Comparison of ENCODE assay signal across 10 cellular contexts in genomic region chr2:9235388-9236344, GRCh38. TPM values are rescaled to one million over a fixed set of nuclear protein-coding genes. Genes with fewer than 3 reads are reported as not detected.
A peak's percentile ranks its signal among the peaks of the same experiment; 100 is the strongest.
DNase-seq lines count a peak whose midpoint lies in the region; ATAC-seq, FAIRE-seq and TF ChIP-seq lines count a peak whose summit lies in the region.
"Had no signal": no experiment of that assay in that cellular context is flagged by ENCODE, and none has a peak within 500 bp of the region (broad histone marks: within the 10 kb centered on the region; RNA-seq: fewer than 3 reads in every experiment).

No MANE protein-coding gene starts in this region.

- H3K4me1 ChIP-seq in esophagus muscularis mucosa: peaks cover 83 to 93% (median 86%) of the 10 kb centered on the region in 4 donors

- no peak for FAIRE-seq in GM12892 (lab: Jason Lieb, UNC)
- FAIRE-seq: D721Med had no signal

- no peaks in the 10 kb centered on the region for H3K36me3 ChIP-seq in BJ (ENCODE audit: control insufficient read depth, insufficient read depth, low read length)
- no peaks in the 10 kb centered on the region for H3K36me3 ChIP-seq in esophagus muscularis mucosa

- TF ChIP-seq EP300 in esophagus muscularis mucosa (IDR thresholded peaks at IDR 0.05): no peak

- ATAC-seq in omental fat pad (ENCODE audit: low FRiP score) (peak; percentile 60), GM21367 (IDR thresholded peaks at IDR 0.05; ENCODE audit: unreplicated experiment) (no peak)

- H3K4me3 ChIP-seq in BJ (ENCODE audit: low read depth, low read length): no peak overlapping the region
- H3K4me3 ChIP-seq in esophagus muscularis mucosa: no peak overlapping the region

- TF ChIP-seq POLR2A in esophagus muscularis mucosa (IDR thresholded peaks at IDR 0.05; ENCODE audit: low read depth): no peak
- TF ChIP-seq POLR2A in GM12892 (IDR thresholded peaks at IDR 0.05; ENCODE audit: low read depth, low read length): no peak

- H3K27me3 ChIP-seq in BJ (ENCODE audit: control insufficient read depth, insufficient read depth, low read length) (no peaks in the 10 kb centered on the region), esophagus muscularis mucosa (no peaks in the 10 kb centered on the region)

- POLR2A ChIA-PET in BJ (lab: Charles Lee) (no interaction called here), RWPE1 (lab: Yijun Ruan, JAX; ENCODE audit: low non-redundant PET) (interaction anchor here (1.2 kb wide), 1 partner anchor 27 kb away, joined by 3 read pairs; no protein-coding TSS in a partner anchor)

- DNase-seq in BJ (ENCODE audit: low read depth): peak; percentile 65
- DNase-seq in RWPE1 (ENCODE audit: low spot score): peak; percentile 53
- no peak for DNase-seq in esophagus muscularis mucosa (ENCODE audit: extremely low spot score)
- no peak for DNase-seq in omental fat pad (ENCODE audit: low spot score)
- DNase-seq in middle frontal gyrus (ENCODE audit: extremely low spot score, low spot score): no peak
- DNase-seq in nucleus accumbens (lab: John Stamatoyannopoulos, UW): no peak
- DNase-seq in GM12892 (ENCODE audit: insufficient read length): no peak
- DNase-seq: stimulated activated CD4-positive, alpha-beta T cell treated with anti-CD3 and anti-CD28 coated beads, Interleukin-2, amount 100 ng/mL, for 24 hours had no signal

- no peaks in the 10 kb centered on the region for H3K9me3 ChIP-seq in esophagus muscularis mucosa

- H3K27ac ChIP-seq in RWPE1: peak overlapping the region; percentile 98
- peak overlapping the region; percentile 61 to 74 (median 71) for H3K27ac ChIP-seq in esophagus muscularis mucosa (replicated peaks in 1 of 4)

- TF ChIP-seq CTCF in BJ (IDR thresholded peaks at IDR 0.05; ENCODE audit: insufficient read depth, low read depth, low read length) (no peak), RWPE1 (conservative IDR thresholded peaks at IDR 0.05; ENCODE audit: low read depth) (no peak), esophagus muscularis mucosa (IDR thresholded peaks at IDR 0.05) (no peak), omental fat pad (IDR thresholded peaks at IDR 0.05) (no peak)

- WGBS in esophagus muscularis mucosa: 68% methylated on average over 15 of the region's 20 CpGs

- intact Hi-C loops in esophagus muscularis mucosa (cut with DNase I): no loop called here

- CTCF ChIA-PET in BJ (lab: Yijun Ruan, JAX): interaction anchor here (0.9 kb wide), 2 partner anchors 31 to 42 kb away, joined by 3 to 4 read pairs; no protein-coding TSS in a partner anchor
- CTCF ChIA-PET in RWPE1 (lab: Yijun Ruan, JAX): interaction anchor here (1.1 kb wide), 1 partner anchor 93 kb away, joined by 3 read pairs; no protein-coding TSS in a partner anchor

RNA-seq across cellular contexts. Expression of gene ASAP2, which starts 29.1 kb away (rescaled TPM):
- 14.1 and 18.2 TPM in 2 replicates for polyA plus RNA-seq in BJ (2011; rRNA removed)
- polyA minus RNA-seq in BJ (2011; rRNA and poly(A)+ RNA removed): 19.3 and 19.9 TPM in 2 replicates
- total RNA-seq in esophagus muscularis mucosa (10 to 100 TPM; 18.7 to 24.0 (median 21.3) TPM), omental fat pad (10 to 100 TPM; 16.8 to 57.4 (median 22.8) TPM)
- polyA plus RNA-seq in GM12892 (2012; ENCODE audit: missing spikeins): not detected

Comparison
In these comparisons a context has a peak if more than half of its experiments do, and no peak if none do; other contexts are left out.
1. DNase-seq: peak in BJ (single experiment) and RWPE1 (single experiment); none in esophagus muscularis mucosa (single experiment), omental fat pad (single experiment), middle frontal gyrus (single experiment), nucleus accumbens (0 of 56) and GM12892 (single experiment).